Comparison of ENCODE assay signal across 22 cellular contexts in the genomic region with DNA sequence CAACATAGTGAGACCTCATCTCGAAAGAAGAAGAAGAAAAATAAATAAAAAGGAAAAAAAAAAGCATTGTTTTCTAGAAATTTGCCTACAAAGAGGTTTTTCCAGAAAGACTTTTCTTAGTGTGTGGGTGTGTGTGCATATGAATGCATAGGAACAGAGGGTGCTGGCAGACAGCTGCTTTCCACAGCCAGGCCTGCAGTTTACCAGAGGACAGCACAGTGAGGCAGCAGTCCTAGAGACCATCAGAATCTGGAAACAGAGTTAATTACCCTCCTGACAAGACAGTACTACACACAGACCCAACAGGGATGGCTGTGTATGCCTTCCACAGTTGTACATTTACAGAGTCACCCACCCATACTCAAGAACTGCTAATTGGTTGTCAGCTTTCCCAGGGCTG.
A peak's percentile ranks its signal among the peaks of the same experiment; 100 is the strongest.
DNase-seq lines count a peak whose midpoint lies in the region; ATAC-seq and TF ChIP-seq lines count a peak whose summit lies in the region.
"Had no signal": no experiment of that assay in that cellular context is flagged by ENCODE, and none has a peak within 500 bp of the region (broad histone marks: within the 10 kb centered on the region; RNA-seq: fewer than 3 reads in every experiment).

No MANE protein-coding gene starts in this region.

- DNase-seq in Ammon's horn (ENCODE audit: low spot score) (peak; percentile 24), fibroblast of lung (ENCODE audit: low read depth in 2 of 2) (peak in 1 of 2 donors; percentile 53), osteocyte (ENCODE audit: extremely low spot score, unreplicated experiment) (no peak), SK-N-DZ (ENCODE audit: low spot score) (no peak), GM20000 (ENCODE audit: low spot score) (no peak)
- no peak for DNase-seq in activated T-helper 2 cell treated with anti-CD3 and anti-CD28 coated beads, Interferon-gamma antibody, Interleukin-2, Interleukin-4, amounts not matched to agents 10 μg/mL and 5 μg/mL and 100 μg/mL, durations not matched to agents 14 hours and 24 hours and 36 hours (ENCODE audit: low spot score)
- DNase-seq: ACHN; activated CD4-positive, alpha-beta T cell treated with anti-CD3 and anti-CD28 coated beads for 1 hour; activated effector memory CD4-positive, alpha-beta T cell treated with anti-CD3 and anti-CD28 coated beads, Interleukin-2, amount 50 U/mL, for 16 hours; amniotic stem cell; CD4-positive, CD25-positive, alpha-beta regulatory T cell; GOT3; Kasumi-1; NCI-H1436 treated with DMSO at 0.1 percent for 48 hours; SHP77; stimulated activated CD4-positive, alpha-beta T cell treated with anti-CD3 and anti-CD28 coated beads, Interleukin-12 subunit alpha, Interleukin-12 subunit beta, amount 100 ng/mL, for 4 hours; T-helper 9 cell had no signal

- intact Hi-C loops in activated T-helper 2 cell treated with anti-CD3 and anti-CD28 coated beads, Interferon-gamma antibody, Interleukin-2, Interleukin-4, amounts not matched to agents 10 μg/mL and 5 μg/mL and 100 μg/mL, durations not matched to agents 14 hours and 24 hours and 36 hours (cut with micrococcal nuclease), result no loop called here

- H2AFZ ChIP-seq in fibroblast of lung (ENCODE audit: low read length), result no peak overlapping the region

- no peak for TF ChIP-seq CTCF in fibroblast of lung (conservative IDR thresholded peaks at IDR 0.05 in 1 of 2, IDR thresholded peaks at IDR 0.05 in 1 of 2; ENCODE audit: low read depth in 1 of 2, low read length in 2 of 2)
- TF ChIP-seq CTCF in osteocyte (IDR thresholded peaks at IDR 0.05), result no peak
- TF ChIP-seq CTCF in GM20000 (IDR thresholded peaks at IDR 0.05; ENCODE audit: extremely low read depth, missing control alignments), result no peak

- H3K9me3 Mint-ChIP-seq in osteocyte (ENCODE audit: unreplicated experiment), result no peaks in the 10 kb centered on the region
- no peaks in the 10 kb centered on the region for H3K9me3 Mint-ChIP-seq in activated T-helper 2 cell treated with anti-CD3 and anti-CD28 coated beads, Interferon-gamma antibody, Interleukin-2, Interleukin-4, amounts not matched to agents 10 μg/mL and 5 μg/mL and 100 μg/mL, durations not matched to agents 14 hours and 24 hours and 36 hours
- H3K9me3 Mint-ChIP-seq: stimulated activated naive CD8-positive, alpha-beta T cell treated with anti-CD3 and anti-CD28 coated beads, Interleukin-15, Interleukin-2, amounts not matched to agents 100 ng/mL and 50 ng/mL, for 24 hours had no signal

- peaks cover 74% of the 10 kb centered on the region for H3K79me2 ChIP-seq in fibroblast of lung (ENCODE audit: control insufficient read depth, insufficient read depth, low read length)

- no peak overlapping the region for H3K4me3 Mint-ChIP-seq in osteocyte (ENCODE audit: unreplicated experiment)
- no peak overlapping the region for H3K4me3 Mint-ChIP-seq in activated T-helper 2 cell treated with anti-CD3 and anti-CD28 coated beads, Interferon-gamma antibody, Interleukin-2, Interleukin-4, amounts not matched to agents 10 μg/mL and 5 μg/mL and 100 μg/mL, durations not matched to agents 14 hours and 24 hours and 36 hours (ENCODE audit: low read depth)
- H3K4me3 Mint-ChIP-seq: CD4-positive, CD25-positive, alpha-beta regulatory T cell; stimulated activated naive CD8-positive, alpha-beta T cell treated with anti-CD3 and anti-CD28 coated beads, Interleukin-15, Interleukin-2, amounts not matched to agents 100 ng/mL and 50 ng/mL, for 24 hours had no signal

- peaks cover 29% of the 10 kb centered on the region for H3K4me1 ChIP-seq in fibroblast of lung (ENCODE audit: control insufficient read depth, extremely low read depth, insufficient read depth, low read length)

- H3K27me3 ChIP-seq in fibroblast of lung (ENCODE audit: control insufficient read depth, insufficient read depth, low read length), result no peaks in the 10 kb centered on the region
- H3K27me3 ChIP-seq: vagina had no signal

- H3K27ac ChIP-seq in fibroblast of lung (ENCODE audit: insufficient read depth, low read length), result peak overlapping the region; percentile 43
- H3K27ac ChIP-seq: vagina had no signal

- H3K4me2 ChIP-seq in fibroblast of lung (ENCODE audit: extremely low read depth, insufficient read depth, low read length), result no peak overlapping the region

- peak; percentile 3 for ATAC-seq in SK-N-SH treated with all-trans-retinoic acid at 6 μM for 48 hours
- no peak for ATAC-seq in GM21423 (IDR thresholded peaks at IDR 0.05; ENCODE audit: unreplicated experiment)
- ATAC-seq: esophagus mucosa had no signal

- H4K20me1 ChIP-seq in fibroblast of lung (ENCODE audit: control insufficient read depth, extremely low read depth, insufficient read depth, low read length), result no peaks in the 10 kb centered on the region

- H3K27me3 Mint-ChIP-seq in osteocyte (ENCODE audit: unreplicated experiment), result no peaks in the 10 kb centered on the region
- no peaks in the 10 kb centered on the region for H3K27me3 Mint-ChIP-seq in activated T-helper 2 cell treated with anti-CD3 and anti-CD28 coated beads, Interferon-gamma antibody, Interleukin-2, Interleukin-4, amounts not matched to agents 10 μg/mL and 5 μg/mL and 100 μg/mL, durations not matched to agents 14 hours and 24 hours and 36 hours (ENCODE audit: low read depth)
- H3K27me3 Mint-ChIP-seq: CD4-positive, CD25-positive, alpha-beta regulatory T cell; stimulated activated naive CD8-positive, alpha-beta T cell treated with anti-CD3 and anti-CD28 coated beads, Interleukin-15, Interleukin-2, amounts not matched to agents 100 ng/mL and 50 ng/mL, for 24 hours had no signal

- no peaks in the 10 kb centered on the region for H3K9me3 ChIP-seq in fibroblast of lung (ENCODE audit: control insufficient read depth, insufficient read depth, low read depth, low read length)
- H3K9me3 ChIP-seq: vagina had no signal

- peaks cover 73% of the 10 kb centered on the region for H3K4me1 Mint-ChIP-seq in osteocyte (ENCODE audit: unreplicated experiment)
- no peaks in the 10 kb centered on the region for H3K4me1 Mint-ChIP-seq in activated T-helper 2 cell treated with anti-CD3 and anti-CD28 coated beads, Interferon-gamma antibody, Interleukin-2, Interleukin-4, amounts not matched to agents 10 μg/mL and 5 μg/mL and 100 μg/mL, durations not matched to agents 14 hours and 24 hours and 36 hours (ENCODE audit: low read depth)
- H3K4me1 Mint-ChIP-seq: CD4-positive, CD25-positive, alpha-beta regulatory T cell had no signal

- H3K9ac ChIP-seq in fibroblast of lung (ENCODE audit: insufficient read depth, low read length), result no peak overlapping the region

- H3K27ac Mint-ChIP-seq in osteocyte (ENCODE audit: unreplicated experiment), result peak overlapping the region; percentile 97
- H3K27ac Mint-ChIP-seq in activated T-helper 2 cell treated with anti-CD3 and anti-CD28 coated beads, Interferon-gamma antibody, Interleukin-2, Interleukin-4, amounts not matched to agents 10 μg/mL and 5 μg/mL and 100 μg/mL, durations not matched to agents 14 hours and 24 hours and 36 hours, result no peak overlapping the region
- H3K27ac Mint-ChIP-seq: CD4-positive, CD25-positive, alpha-beta regulatory T cell; stimulated activated naive CD8-positive, alpha-beta T cell treated with anti-CD3 and anti-CD28 coated beads, Interleukin-15, Interleukin-2, amounts not matched to agents 100 ng/mL and 50 ng/mL, for 24 hours had no signal

- peaks cover 17% of the 10 kb centered on the region for H3K36me3 Mint-ChIP-seq in osteocyte (ENCODE audit: unreplicated experiment)
- no peaks in the 10 kb centered on the region for H3K36me3 Mint-ChIP-seq in activated T-helper 2 cell treated with anti-CD3 and anti-CD28 coated beads, Interferon-gamma antibody, Interleukin-2, Interleukin-4, amounts not matched to agents 10 μg/mL and 5 μg/mL and 100 μg/mL, durations not matched to agents 14 hours and 24 hours and 36 hours (ENCODE audit: low read depth)
- H3K36me3 Mint-ChIP-seq: CD4-positive, CD25-positive, alpha-beta regulatory T cell had no signal

- H3K4me3 ChIP-seq in fibroblast of lung (replicated peaks in 1 of 4; ENCODE audit: control extremely low read depth in 1 of 4, insufficient read depth in 1 of 4, low read depth in 3 of 4, low read length in 4 of 4), result no peak overlapping the region
- H3K4me3 ChIP-seq: vagina had no signal

- peaks cover 12% of the 10 kb centered on the region for H3K36me3 ChIP-seq in fibroblast of lung (ENCODE audit: control insufficient read depth, insufficient read depth, low read length)
- H3K36me3 ChIP-seq: vagina had no signal

TF ChIP-seq in SK-N-SH treated with all-trans-retinoic acid at 6 μM for 48 hours, 23 proteins besides CTCF, POLR2A, EP300 and RAD21 (continues in another document):
- TF ChIP-seq ZFP30 (CRISPR knock-in tag; IDR thresholded peaks at IDR 0.05) (no peak), TOX (CRISPR knock-in tag; IDR thresholded peaks at IDR 0.05; ENCODE audit: borderline replicate concordance) (no peak), ZC3H10 (CRISPR knock-in tag; IDR thresholded peaks at IDR 0.05) (no peak), ZNF8 (CRISPR knock-in tag; IDR thresholded peaks at IDR 0.05) (no peak), OSR1 (CRISPR knock-in tag; IDR thresholded peaks at IDR 0.05) (no peak), ISL1 (CRISPR knock-in tag; IDR thresholded peaks at IDR 0.05) (no peak), ZNF565 (CRISPR knock-in tag; conservative IDR thresholded peaks at IDR 0.05; ENCODE audit: low read depth) (no peak), TCF4 (CRISPR knock-in tag; IDR thresholded peaks at IDR 0.05; ENCODE audit: borderline replicate concordance) (no peak), PPARA (CRISPR knock-in tag; IDR thresholded peaks at IDR 0.05; ENCODE audit: borderline replicate concordance) (no peak), CSDC2 (CRISPR knock-in tag; IDR thresholded peaks at IDR 0.05) (no peak), ZFP3 (CRISPR knock-in tag; IDR thresholded peaks at IDR 0.05) (no peak)
- TF ChIP-seq, protein P1, sequence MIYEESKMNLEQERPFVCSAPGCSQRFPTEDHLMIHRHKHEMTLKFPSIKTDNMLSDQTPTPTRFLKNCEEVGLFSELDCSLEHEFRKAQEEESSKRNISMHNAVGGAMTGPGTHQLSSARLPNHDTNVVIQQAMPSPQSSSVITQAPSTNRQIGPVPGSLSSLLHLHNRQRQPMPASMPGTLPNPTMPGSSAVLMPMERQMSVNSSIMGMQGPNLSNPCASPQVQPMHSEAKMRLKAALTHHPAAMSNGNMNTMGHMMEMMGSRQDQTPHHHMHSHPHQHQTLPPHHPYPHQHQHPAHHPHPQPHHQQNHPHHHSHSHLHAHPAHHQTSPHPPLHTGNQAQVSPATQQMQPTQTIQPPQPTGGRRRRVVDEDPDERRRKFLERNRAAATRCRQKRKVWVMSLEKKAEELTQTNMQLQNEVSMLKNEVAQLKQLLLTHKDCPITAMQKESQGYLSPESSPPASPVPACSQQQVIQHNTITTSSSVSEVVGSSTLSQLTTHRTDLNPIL (CRISPR knock-in tag; IDR thresholded peaks at IDR 0.05; ENCODE audit: low read depth), result no peak
